In genomic region chr10:79113827-79114226, GRCh38 we compare ENCODE assay signal across 11 cellular contexts. TPM values are rescaled to one million over a fixed set of nuclear protein-coding genes. Genes with fewer than 3 reads are reported as not detected.
DNase-seq lines count a peak whose midpoint lies in the region; ATAC-seq and TF ChIP-seq lines count a peak whose summit lies in the region.
"Had no signal": no experiment of that assay in that cellular context is flagged by ENCODE, and none has a peak within 500 bp of the region (broad histone marks: within the 10 kb centered on the region; RNA-seq: fewer than 3 reads in every experiment).

No MANE protein-coding gene starts in this region.

- peak overlapping the region; percentile 86 to 92 for H3K27ac ChIP-seq in right atrium auricular region
- H3K27ac ChIP-seq in vagina = peak overlapping the region; percentile 79

- DNase-seq in right atrium auricular region (ENCODE audit: low spot score) (no peak), left cardiac atrium (no peak), vagina (ENCODE audit: extremely low spot score in 2 of 2) (no peak), mucosa of gallbladder (ENCODE audit: low spot score) (no peak), lower leg skin (ENCODE audit: low spot score in 2 of 2) (no peak)
- DNase-seq in effector memory CD8-positive, alpha-beta T cell = no peak
- DNase-seq in stimulated activated CD4-positive, alpha-beta T cell treated with anti-CD3 and anti-CD28 coated beads, Interleukin-1b, Interleukin-23, amount 100 ng/mL, for 48 hours = no peak
- DNase-seq: GF-D8, T-helper 9 cell had no signal

- H3K27me3 Mint-ChIP-seq in effector memory CD8-positive, alpha-beta T cell = no peaks in the 10 kb centered on the region
- H3K27me3 Mint-ChIP-seq in nephron (ENCODE audit: low read depth) = no peaks in the 10 kb centered on the region

- no peaks in the 10 kb centered on the region for H3K9me3 Mint-ChIP-seq in effector memory CD8-positive, alpha-beta T cell
- H3K9me3 Mint-ChIP-seq in nephron = no peaks in the 10 kb centered on the region

- no peak overlapping the region for H3K4me3 Mint-ChIP-seq in effector memory CD8-positive, alpha-beta T cell
- peak overlapping the region in 2 of 3 experiments; percentile 41 to 51 for H3K4me3 Mint-ChIP-seq in nephron

- 66 to 78% methylated on average over 9 of the region's 9 CpGs for WGBS in lower leg skin, 2 donors

- no peak for TF ChIP-seq CTCF in right atrium auricular region (IDR thresholded peaks at IDR 0.05)
- TF ChIP-seq CTCF in nephron (IDR thresholded peaks at IDR 0.05; ENCODE audit: unreplicated experiment in 3 of 3) = no peak
- TF ChIP-seq CTCF in vagina (IDR thresholded peaks at IDR 0.05) = no peak
- no peak for TF ChIP-seq CTCF in lower leg skin (IDR thresholded peaks at IDR 0.05)

- no peak overlapping the region for H3K4me3 ChIP-seq in right atrium auricular region
- H3K4me3 ChIP-seq in vagina = no peak overlapping the region
- H3K4me3 ChIP-seq in lower leg skin (ENCODE audit: low read depth, poor library complexity, severe bottlenecking) = no peak overlapping the region
- H3K4me3 ChIP-seq: HAP-1 had no signal

- no peak for ATAC-seq in left cardiac atrium
- ATAC-seq in effector memory CD8-positive, alpha-beta T cell (replicated peaks) = no peak

- H3K9me3 ChIP-seq in right atrium auricular region (no peaks in the 10 kb centered on the region), vagina (no peaks in the 10 kb centered on the region)
- H3K9me3 ChIP-seq: HAP-1 had no signal

- peaks cover 30 to 49% of the 10 kb centered on the region in 2 donors for H3K4me1 Mint-ChIP-seq in effector memory CD8-positive, alpha-beta T cell (ENCODE audit: low read depth in 2 of 2)
- peaks cover 94% of the 10 kb centered on the region for H3K4me1 Mint-ChIP-seq in nephron

- no peaks in the 10 kb centered on the region for H3K27me3 ChIP-seq in right atrium auricular region
- H3K27me3 ChIP-seq in vagina = no peaks in the 10 kb centered on the region

- peak overlapping the region; percentile 44 to 50 for H3K27ac Mint-ChIP-seq in effector memory CD8-positive, alpha-beta T cell
- H3K27ac Mint-ChIP-seq in nephron = peak overlapping the region; percentile 40 to 88 (median 60)

- TF ChIP-seq POLR2A in vagina (IDR thresholded peaks at IDR 0.05) (no peak), lower leg skin (IDR thresholded peaks at IDR 0.05) (no peak)

- H3K36me3 ChIP-seq in right atrium auricular region (peaks cover 13% of the 10 kb centered on the region), vagina (no peaks in the 10 kb centered on the region)
- H3K36me3 ChIP-seq: HAP-1 had no signal

- no peaks in the 10 kb centered on the region for H3K36me3 Mint-ChIP-seq in effector memory CD8-positive, alpha-beta T cell (ENCODE audit: insufficient read depth)
- peaks cover 10% of the 10 kb centered on the region for H3K36me3 Mint-ChIP-seq in nephron (ENCODE audit: low read depth)

- intact Hi-C loops in left cardiac atrium (cut with DNase I) = loop anchor here in 1 of 2 donors (5.0 kb wide), 1 partner anchor 37 kb away; no protein-coding TSS in a partner anchor
- intact Hi-C loops in vagina (cut with DNase I) = no loop called here
- intact Hi-C loops in lower leg skin (cut with DNase I; ENCODE audit: low total_unique reads) = no loop called here

- H3K4me1 ChIP-seq in right atrium auricular region (peaks cover 0 to 91% of the 10 kb centered on the region in 2 donors), vagina (peaks cover 94% of the 10 kb centered on the region)
- H3K4me1 ChIP-seq: HAP-1 had no signal

RNA-seq across cellular contexts. Expression of gene ZMIZ1, which starts 45.1 kb away (rescaled TPM):
- total RNA-seq in right atrium auricular region = 10 to 100 TPM; 59.3 to 71.0 TPM
- 10 to 100 TPM; 51.4 to 58.0 TPM for total RNA-seq in left cardiac atrium
- total RNA-seq in vagina = 61.4 TPM
- 107 TPM for total RNA-seq in mucosa of gallbladder
- total RNA-seq in lower leg skin = 10 to 100 TPM; 58.1 to 87.4 (median 74.2) TPM

Comparison
In these comparisons a context has a peak if more than half of its experiments do, and no peak if none do; other contexts are left out.
1. H3K4me3 Mint-ChIP-seq: peak in nephron (2 of 3); none in effector memory CD8-positive, alpha-beta T cell (0 of 2).